Comparison of ENCODE assay signal across 10 cellular contexts in genomic region chr3:158768881-158769518, GRCh38. TPM values are rescaled to one million over a fixed set of nuclear protein-coding genes. Genes with fewer than 3 reads are reported as not detected.
DNase-seq lines count a peak whose midpoint lies in the region; ATAC-seq, FAIRE-seq and TF ChIP-seq lines count a peak whose summit lies in the region.
"Had no signal": no experiment of that assay in that cellular context is flagged by ENCODE, and none has a peak within 500 bp of the region (broad histone marks: within the 10 kb centered on the region; RNA-seq: fewer than 3 reads in every experiment).

No MANE protein-coding gene starts in this region.

- in situ Hi-C loops in HepG2 (cut with HindIII; ENCODE audit: extremely low pct_ligation_motif_present, low pct_unique_long_range_greater_than_20kb), result no loop called here

- H3K36me3 ChIP-seq in HepG2 (replicated peaks in 1 of 2; ENCODE audit: control insufficient read depth in 1 of 2, insufficient read depth in 2 of 2, low read length in 2 of 2) (no peaks in the 10 kb centered on the region), subcutaneous abdominal adipose tissue (ENCODE audit: control insufficient read depth in 5 of 5, insufficient read depth in 5 of 5, low read length in 5 of 5) (no peaks in the 10 kb centered on the region)
- H3K36me3 ChIP-seq: cardiac muscle cell had no signal

- no peaks in the 10 kb centered on the region for H3K79me2 ChIP-seq in HepG2 (ENCODE audit: insufficient read depth, low read length)

- TF ChIP-seq EP300 in HepG2 (IDR thresholded peaks at IDR 0.05; ENCODE audit: low read depth in 2 of 2, low read length in 2 of 2), result peak in 1 of 2 experiments; percentile 81; a peak in 2 of 4 replicates
- peak; percentile 21; the same call in 1 of the 2 replicates for TF ChIP-seq EP300 in HepG2 (CRISPR knock-in tag; IDR thresholded peaks at IDR 0.05; ENCODE audit: borderline replicate concordance)

- peak overlapping the region; percentile 94 for H3K4me2 ChIP-seq in HepG2 (ENCODE audit: low read depth, low read length)

- ATAC-seq in HepG2, result peak; percentile 70
- ATAC-seq in HG02798 (IDR thresholded peaks at IDR 0.05; ENCODE audit: poor library complexity, unreplicated experiment), result no peak
- no peak for ATAC-seq in HG03571 (IDR thresholded peaks at IDR 0.05; ENCODE audit: unreplicated experiment)
- no peak for ATAC-seq in HG02610 (IDR thresholded peaks at IDR 0.05; ENCODE audit: unreplicated experiment)

- POLR2A ChIA-PET in HepG2 (lab: Yijun Ruan, JAX), result interaction anchor here (1.8 kb wide), 1 partner anchor 9 kb away, joined by 6 read pairs; no protein-coding TSS in a partner anchor

- H3K27ac ChIP-seq in HepG2 (ENCODE audit: extremely low read length, insufficient read depth, low read length), result peak overlapping the region; percentile 58
- H3K27ac ChIP-seq in subcutaneous abdominal adipose tissue (ENCODE audit: low read depth, low read length), result peak overlapping the region; percentile 26
- H3K27ac ChIP-seq: cardiac muscle cell had no signal

- peak; percentile 89 for FAIRE-seq in HepG2 (lab: Jason Lieb, UNC)

- H3K4me1 ChIP-seq in HepG2 (ENCODE audit: insufficient read depth, low read length) (peaks cover 50% of the 10 kb centered on the region), subcutaneous abdominal adipose tissue (ENCODE audit: control insufficient read depth in 5 of 5, insufficient read depth in 5 of 5, low read length in 5 of 5) (peaks cover 14 to 50% (median 40%) of the 10 kb centered on the region in 5 donors)

- 4% methylated on average over 8 of the region's 8 CpGs for WGBS in HepG2 (ENCODE audit: low lambda C conversion rate)

- intact Hi-C loops in HepG2 (cut with micrococcal nuclease; ENCODE audit: unreplicated experiment), result loop anchor here (5.0 kb wide), 1 partner anchor 42 kb away; no protein-coding TSS in a partner anchor

- no peaks in the 10 kb centered on the region for H3K9me3 ChIP-seq in HepG2 (ENCODE audit: low read length)
- no peaks in the 10 kb centered on the region for H3K9me3 ChIP-seq in subcutaneous abdominal adipose tissue (ENCODE audit: control insufficient read depth in 5 of 5, low read length in 5 of 5)

- TF ChIP-seq RAD21 in HepG2 (CRISPR knock-in tag; IDR thresholded peaks at IDR 0.05), result no peak

- H2AFZ ChIP-seq in HepG2 (ENCODE audit: low read length), result no peak overlapping the region

- CTCF ChIA-PET in HepG2 (lab: Yijun Ruan, JAX; ENCODE audit: low intra/inter-chr PET ratio, low total read pairs), result no interaction called here

- H4K20me1 ChIP-seq in HepG2 (ENCODE audit: insufficient read depth, low read length), result no peaks in the 10 kb centered on the region

- no peak overlapping the region for H3K4me3 ChIP-seq in choroid plexus epithelial cell (ENCODE audit: low read depth, low read length)
- peak overlapping the region; percentile 44 to 64 (median 55) for H3K4me3 ChIP-seq in HepG2 (replicated peaks in 1 of 3; ENCODE audit: insufficient read depth in 1 of 3, low read depth in 2 of 3, low read length in 3 of 3)
- peak overlapping the region; percentile 19 to 58 (median 46) for H3K4me3 ChIP-seq in subcutaneous abdominal adipose tissue (ENCODE audit: low read depth in 1 of 5, low read length in 5 of 5)
- H3K4me3 ChIP-seq: cardiac muscle cell had no signal

- TF ChIP-seq POLR2A in HepG2 (IDR thresholded peaks at IDR 0.05; ENCODE audit: insufficient read depth in 1 of 2, low read depth in 2 of 2, low read length in 2 of 2), result no peak

- H3K27me3 ChIP-seq in HepG2 (ENCODE audit: control insufficient read depth in 1 of 2, insufficient read depth in 2 of 2, low read length in 2 of 2) (no peaks in the 10 kb centered on the region), subcutaneous abdominal adipose tissue (ENCODE audit: control insufficient read depth in 5 of 5, insufficient read depth in 4 of 5, low read length in 5 of 5) (no peaks in the 10 kb centered on the region)
- H3K27me3 ChIP-seq: cardiac muscle cell had no signal

- TF ChIP-seq CTCF in choroid plexus epithelial cell (conservative IDR thresholded peaks at IDR 0.05; ENCODE audit: low read depth, low read length) (no peak), HepG2 (CRISPR knock-in tag; IDR thresholded peaks at IDR 0.05) (no peak)

- DNase-seq in HS-5 (ENCODE audit: low read depth) (peak; percentile 79), choroid plexus epithelial cell (ENCODE audit: low read depth) (peak; percentile 99), HepG2 (ENCODE audit: low spot score) (peak; percentile 90), NOMO-1 (lab: John Stamatoyannopoulos, UW; ENCODE audit: unreplicated experiment in 2 of 2) (no peak)
- DNase-seq: NCI-H1092 treated with DMSO at 0.1 percent for 48 hours had no signal

- no TSS peak for BruUV-seq in HepG2 (replicated peaks; lab: Mats Ljungman, UMichigan)

- peak overlapping the region; percentile 61 for H3K9ac ChIP-seq in HepG2 (ENCODE audit: insufficient read depth, low read depth, low read length)
- H3K9ac ChIP-seq in subcutaneous abdominal adipose tissue (ENCODE audit: low read length in 5 of 5), result peak overlapping the region in 1 of 5 donors; percentile 20

TF ChIP-seq in HepG2, 621 proteins besides CTCF, POLR2A, EP300 and RAD21 (continues in another document):
- no peak for TF ChIP-seq ZNF441 (CRISPR knock-in tag; IDR thresholded peaks at IDR 0.05; ENCODE audit: borderline replicate concordance)
- no peak for TF ChIP-seq ZNF720 (CRISPR knock-in tag; IDR thresholded peaks at IDR 0.05)
- no peak for TF ChIP-seq ZNF451 (CRISPR knock-in tag; IDR thresholded peaks at IDR 0.05)
- TF ChIP-seq HNF4A (CRISPR knock-in tag; IDR thresholded peaks at IDR 0.05), result peak; percentile 77
- TF ChIP-seq ZNF234 (CRISPR knock-in tag; conservative IDR thresholded peaks at IDR 0.05), result no peak
- peak; percentile 46; the same call in 1 of the 2 replicates for TF ChIP-seq GATAD2A (CRISPR knock-in tag; IDR thresholded peaks at IDR 0.05)
- peak; percentile 81; the same call in 1 of the 2 replicates for TF ChIP-seq HOXD1 (CRISPR knock-in tag; IDR thresholded peaks at IDR 0.05)
- no peak for TF ChIP-seq ZNF777 (CRISPR knock-in tag; IDR thresholded peaks at IDR 0.05)

RNA-seq across cellular contexts. Expression of gene MFSD1, which starts 32.9 kb away (rescaled TPM):
- total RNA-seq in HepG2 (2016; rRNA removed; fragmentation: Illumina TruSeq; extraction: Trizol), result 22.2 and 37.9 TPM in 2 replicates
- total RNA-seq in HepG2 (2016; cell fraction: cytosol; rRNA removed; fragmentation: Illumina TruSeq; extraction: Trizol; ENCODE audit: low read depth), result 3.8 and 4.9 TPM in 2 replicates
- 21.6 and 36.2 TPM in 2 replicates for total RNA-seq in HepG2 (2016; cell fraction: insoluble cytoplasmic fraction; rRNA removed; fragmentation: Illumina TruSeq; extraction: Trizol)
- total RNA-seq in HepG2 (2016; cell fraction: membrane; rRNA removed; fragmentation: Illumina TruSeq; extraction: Trizol), result 10.8 and 12.8 TPM in 2 replicates
- total RNA-seq in HepG2 (2016; cell fraction: nucleus; rRNA removed; fragmentation: Illumina TruSeq; extraction: Trizol), result 33.7 and 34.4 TPM in 2 replicates
- 14.1 and 17.3 TPM in 2 replicates for polyA plus RNA-seq in HepG2 (2011; rRNA removed)
- 12.4 and 18.8 TPM in 2 replicates for polyA plus RNA-seq in HepG2 (2011; cell fraction: cytosol; rRNA removed)
- polyA plus RNA-seq in HepG2 (2011; cell fraction: nucleus; rRNA removed), result 6.1 and 11.0 TPM in 2 replicates
- 12.0 TPM in 2 replicates for polyA plus RNA-seq in HepG2 (2012)
- 3.1 and 3.5 TPM in 2 replicates for polyA plus RNA-seq in HepG2 (2016; cell fraction: cytosol; fragmentation: Illumina TruSeq; extraction: Trizol; ENCODE audit: low read depth)
- 14.9 and 17.8 TPM in 2 replicates for polyA plus RNA-seq in HepG2 (2016; cell fraction: insoluble cytoplasmic fraction; fragmentation: Illumina TruSeq; extraction: Trizol; ENCODE audit: low read depth)
- polyA plus RNA-seq in HepG2 (2016; cell fraction: membrane; fragmentation: Illumina TruSeq; extraction: Trizol; ENCODE audit: low read depth), result 6.8 and 8.3 TPM in 2 replicates
- 32.0 and 32.3 TPM in 2 replicates for polyA plus RNA-seq in HepG2 (2016; cell fraction: nucleus; fragmentation: Illumina TruSeq; extraction: Trizol; ENCODE audit: insufficient read depth, low read depth)
- polyA minus RNA-seq in HepG2 (2011; rRNA and poly(A)+ RNA removed; ENCODE audit: low replicate concordance), result 33.8 and 90.6 TPM in 2 replicates
- polyA minus RNA-seq in HepG2 (2011; cell fraction: cytosol; rRNA and poly(A)+ RNA removed), result 8.3 and 9.5 TPM in 2 replicates
- polyA minus RNA-seq in HepG2 (2011; cell fraction: nucleus; rRNA and poly(A)+ RNA removed), result 26.8 and 27.5 TPM in 2 replicates

RNA-seq across cellular contexts. Expression of gene RARRES1, which starts 36.7 kb away (rescaled TPM):
- total RNA-seq in HepG2 (2016; rRNA removed; fragmentation: Illumina TruSeq; extraction: Trizol), result not detected in 2 replicates
- not detected in 2 replicates for total RNA-seq in HepG2 (2016; cell fraction: cytosol; rRNA removed; fragmentation: Illumina TruSeq; extraction: Trizol; ENCODE audit: low read depth)
- not detected in 2 replicates for total RNA-seq in HepG2 (2016; cell fraction: insoluble cytoplasmic fraction; rRNA removed; fragmentation: Illumina TruSeq; extraction: Trizol)
- total RNA-seq in HepG2 (2016; cell fraction: membrane; rRNA removed; fragmentation: Illumina TruSeq; extraction: Trizol), result not detected in 2 replicates
- not detected in 2 replicates for total RNA-seq in HepG2 (2016; cell fraction: nucleus; rRNA removed; fragmentation: Illumina TruSeq; extraction: Trizol)
- not detected in 2 replicates for polyA plus RNA-seq in HepG2 (2011; rRNA removed)
- not detected in 2 replicates for polyA plus RNA-seq in HepG2 (2011; cell fraction: cytosol; rRNA removed)
- not detected in 2 replicates for polyA plus RNA-seq in HepG2 (2011; cell fraction: nucleus; rRNA removed)
- polyA plus RNA-seq in HepG2 (2012), result not detected in 2 replicates
- polyA plus RNA-seq in HepG2 (2016; cell fraction: cytosol; fragmentation: Illumina TruSeq; extraction: Trizol; ENCODE audit: low read depth), result not detected in 2 replicates
- polyA plus RNA-seq in HepG2 (2016; cell fraction: insoluble cytoplasmic fraction; fragmentation: Illumina TruSeq; extraction: Trizol; ENCODE audit: low read depth), result not detected in 2 replicates
- not detected in 2 replicates for polyA plus RNA-seq in HepG2 (2016; cell fraction: membrane; fragmentation: Illumina TruSeq; extraction: Trizol; ENCODE audit: low read depth)
- polyA plus RNA-seq in HepG2 (2016; cell fraction: nucleus; fragmentation: Illumina TruSeq; extraction: Trizol; ENCODE audit: insufficient read depth, low read depth), result not detected in 2 replicates
- polyA minus RNA-seq in HepG2 (2011; rRNA and poly(A)+ RNA removed; ENCODE audit: low replicate concordance), result 0.63 TPM in 1 of 2 replicates, not detected in the other
- not detected in 2 replicates for polyA minus RNA-seq in HepG2 (2011; cell fraction: cytosol; rRNA and poly(A)+ RNA removed)
- polyA minus RNA-seq in HepG2 (2011; cell fraction: nucleus; rRNA and poly(A)+ RNA removed), result not detected in 2 replicates

Comparison
In these comparisons a context has a peak if more than half of its experiments do, and no peak if none do; other contexts are left out.
1. DNase-seq: peak in HS-5 (single experiment), choroid plexus epithelial cell (single experiment) and HepG2 (single experiment); none in NOMO-1 (0 of 2).